In genomic region chr16:79150128-79150527, GRCh38 we compare ENCODE assay signal across 23 cellular contexts.
"Had no signal": no experiment of that assay in that cellular context is flagged by ENCODE, and none has a peak within 500 bp of the region (broad histone marks: within the 10 kb centered on the region; RNA-seq: fewer than 3 reads in every experiment).

No MANE protein-coding gene starts in this region.

- DNase-seq: effector CD8-positive, alpha-beta T cell; foreskin keratinocyte; hippocampal formation; naive B cell; stimulated activated CD4-positive, alpha-beta T cell treated with anti-CD3 and anti-CD28 coated beads, Interleukin-2, amount 100 ng/mL, for 24 hours; stimulated activated CD4-positive, alpha-beta T cell treated with anti-CD3 and anti-CD28 coated beads, Interleukin-4, amount 100 ng/mL, for 4 hours; transverse colon; upper lobe of right lung; uterus had no signal

- H3K36me3 Mint-ChIP-seq: naive B cell; natural killer cell treated with Interleukin-12 subunit alpha and Interleukin-12 subunit beta and Interleukin-15 and Interleukin-18, amount 100 ng/mL, for 72 hours; stimulated activated memory B cell treated with anti-CD40 and anti-IgM and Interleukin-4, amounts not matched to agents 10 μg/mL and 1 μg/mL and 100 μg/mL, for 72 hours had no signal

- H3K4me1 ChIP-seq: esophagus muscularis mucosa, foreskin keratinocyte, gastroesophageal sphincter, prostate gland, right atrium auricular region, upper lobe of right lung, uterus had no signal

- H3K4me3 Mint-ChIP-seq: memory B cell; naive B cell; natural killer cell treated with Interleukin-12 subunit alpha and Interleukin-12 subunit beta and Interleukin-15 and Interleukin-18, amount 100 ng/mL, for 72 hours; neural crest cell; stimulated activated memory B cell treated with anti-CD40 and anti-IgM and Interleukin-4, amounts not matched to agents 10 μg/mL and 1 μg/mL and 100 μg/mL, for 72 hours; stimulated activated naive CD8-positive, alpha-beta T cell treated with anti-CD3 and anti-CD28 coated beads, Interleukin-15, Interleukin-2, amounts not matched to agents 100 ng/mL and 50 ng/mL, for 24 hours had no signal

- H3K27ac ChIP-seq: esophagus muscularis mucosa, foreskin keratinocyte, gastroesophageal sphincter, heart left ventricle, prostate gland, right atrium auricular region, thoracic aorta, transverse colon, upper lobe of right lung, uterus had no signal

- H3K27me3 Mint-ChIP-seq: natural killer cell treated with Interleukin-12 subunit alpha and Interleukin-12 subunit beta and Interleukin-15 and Interleukin-18, amount 100 ng/mL, for 72 hours; stimulated activated memory B cell treated with anti-CD40 and anti-IgM and Interleukin-4, amounts not matched to agents 10 μg/mL and 1 μg/mL and 100 μg/mL, for 72 hours had no signal

- H3K27ac Mint-ChIP-seq: memory B cell; naive B cell; natural killer cell treated with Interleukin-12 subunit alpha and Interleukin-12 subunit beta and Interleukin-15 and Interleukin-18, amount 100 ng/mL, for 72 hours; stimulated activated memory B cell treated with anti-CD40 and anti-IgM and Interleukin-4, amounts not matched to agents 10 μg/mL and 1 μg/mL and 100 μg/mL, for 72 hours; stimulated activated naive CD8-positive, alpha-beta T cell treated with anti-CD3 and anti-CD28 coated beads, Interleukin-15, Interleukin-2, amounts not matched to agents 100 ng/mL and 50 ng/mL, for 24 hours had no signal

- H3K27me3 ChIP-seq: esophagus muscularis mucosa, foreskin keratinocyte, gastroesophageal sphincter, right atrium auricular region, transverse colon, upper lobe of right lung, uterus had no signal

- ATAC-seq: foreskin keratinocyte; gastroesophageal sphincter; left lobe of liver; natural killer cell treated with Interleukin-12 subunit alpha and Interleukin-12 subunit beta and Interleukin-15 and Interleukin-18, amount 100 ng/mL, for 72 hours; sciatic nerve; stimulated activated memory B cell treated with anti-CD40 and anti-IgM and Interleukin-4, amounts not matched to agents 10 μg/mL and 1 μg/mL and 100 μg/mL, for 72 hours; upper lobe of right lung had no signal

- H3K4me3 ChIP-seq: esophagus muscularis mucosa, gastroesophageal sphincter, heart left ventricle, lung, prostate gland, right atrium auricular region, thoracic aorta, transverse colon, upper lobe of right lung, uterus had no signal

- H3K4me1 Mint-ChIP-seq: memory B cell; stimulated activated memory B cell treated with anti-CD40 and anti-IgM and Interleukin-4, amounts not matched to agents 10 μg/mL and 1 μg/mL and 100 μg/mL, for 72 hours had no signal

- H3K9me3 Mint-ChIP-seq: memory B cell; naive B cell; natural killer cell treated with Interleukin-12 subunit alpha and Interleukin-12 subunit beta and Interleukin-15 and Interleukin-18, amount 100 ng/mL, for 72 hours; neural crest cell; stimulated activated memory B cell treated with anti-CD40 and anti-IgM and Interleukin-4, amounts not matched to agents 10 μg/mL and 1 μg/mL and 100 μg/mL, for 72 hours; stimulated activated naive CD8-positive, alpha-beta T cell treated with anti-CD3 and anti-CD28 coated beads, Interleukin-15, Interleukin-2, amounts not matched to agents 100 ng/mL and 50 ng/mL, for 24 hours had no signal

- H3K36me3 ChIP-seq: esophagus muscularis mucosa, gastroesophageal sphincter, heart left ventricle, prostate gland, right atrium auricular region, thoracic aorta, transverse colon, upper lobe of right lung, uterus had no signal

- H3K9me3 ChIP-seq: esophagus muscularis mucosa, gastroesophageal sphincter, heart left ventricle, prostate gland, right atrium auricular region, thoracic aorta, transverse colon, upper lobe of right lung, uterus had no signal
